Comparison of ENCODE assay signal across 31 cellular contexts in the genomic region with DNA sequence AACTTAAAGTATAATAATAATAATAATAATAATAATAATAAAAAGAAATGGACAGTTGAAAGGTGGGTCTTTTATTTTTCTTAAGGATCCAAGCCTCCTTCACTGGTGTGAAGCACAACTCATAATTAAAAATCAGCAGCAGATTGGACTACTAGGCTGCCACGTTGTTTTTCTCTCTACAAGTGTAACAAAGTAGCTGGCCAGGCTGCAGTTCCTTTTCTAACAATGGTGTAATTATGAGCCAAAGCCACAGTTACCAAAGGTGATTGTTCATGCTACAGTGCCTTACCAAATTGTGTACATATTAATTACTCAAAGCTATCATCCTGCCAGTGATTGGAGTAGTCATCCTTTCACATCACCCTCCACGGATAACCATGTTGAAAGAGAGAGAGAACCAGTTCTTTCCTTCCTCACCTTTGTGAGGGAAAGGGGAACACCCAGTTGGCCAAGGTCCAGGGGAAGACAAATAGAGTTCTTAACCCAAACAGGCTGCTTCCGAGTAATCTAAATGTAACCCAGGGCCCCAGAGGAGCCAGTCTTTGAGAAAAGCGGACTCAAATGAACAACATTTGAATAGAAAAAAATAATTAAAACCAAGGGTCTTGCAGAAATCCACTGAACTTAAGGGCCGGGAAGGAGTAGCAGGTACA.
A peak's percentile ranks its signal among the peaks of the same experiment; 100 is the strongest.
DNase-seq lines count a peak whose midpoint lies in the region; ATAC-seq and TF ChIP-seq lines count a peak whose summit lies in the region.
"Had no signal": no experiment of that assay in that cellular context is flagged by ENCODE, and none has a peak within 500 bp of the region (broad histone marks: within the 10 kb centered on the region; RNA-seq: fewer than 3 reads in every experiment).

No MANE protein-coding gene starts in this region.

- no peaks in the 10 kb centered on the region for H3K36me3 ChIP-seq in right atrium auricular region
- H3K36me3 ChIP-seq: adrenal gland; BLaER1 treated with 17β-estradiol and CSF1 and Interleukin-3, amounts not matched to agents 10 nM and 100 nM; left ventricle myocardium inferior; ovary; suprapubic skin had no signal

- DNase-seq in right atrium auricular region (ENCODE audit: low spot score) (peak; percentile 18), left cardiac atrium (no peak), NCI-H2029 (lab: John Stamatoyannopoulos, UW) (peak; percentile 59), NCI-H774 (lab: John Stamatoyannopoulos, UW) (peak; percentile 17), HCEC 1CT (no peak), UCSD-AML1 (lab: John Stamatoyannopoulos, UW; ENCODE audit: unreplicated experiment) (no peak), putamen (ENCODE audit: low spot score) (no peak)
- DNase-seq: activated CD4-positive, alpha-beta T cell treated with anti-CD3 and anti-CD28 coated beads, Interleukin-2, amount 10 ng/mL, durations not matched to agents 24 days and 14 days; activated CD8-positive, alpha-beta memory T cell treated with anti-CD3 and anti-CD28 coated beads, Interleukin-2, amount 10 ng/mL, durations not matched to agents 7 days and 5 days; activated naive CD4-positive, alpha-beta T cell treated with Interleukin-2 at 50 U/mL for 16 hours; activated T-cell treated with anti-CD3 and anti-CD28 coated beads, Interleukin-2, amount 50 U/mL, for 72 hours; adrenal gland; effector CD4-positive, alpha-beta T cell; erythroblast; foreskin keratinocyte; H9; immature natural killer cell; Kasumi-1; left ventricle myocardium inferior; midbrain; NCI-H524; ovary; right cardiac atrium; stimulated activated CD4-positive, alpha-beta T cell treated with anti-CD3 and anti-CD28 coated beads, Interleukin-4, amount 100 ng/mL, for 1 hour; stimulated activated naive B cell treated with anti-CD40 and anti-IgM and Interleukin-4, amounts not matched to agents 10 μg/mL and 1 μg/mL and 100 μg/mL, for 72 hours; T-helper 2 cell had no signal

- H3K27ac ChIP-seq in right atrium auricular region, result no peak overlapping the region
- H3K27ac ChIP-seq: adrenal gland; BLaER1 treated with 17β-estradiol and CSF1 and Interleukin-3, amounts not matched to agents 10 nM and 100 nM; foreskin keratinocyte; left ventricle myocardium inferior; ovary; RWPE1; suprapubic skin; VCaP had no signal

- H3K4me1 ChIP-seq in right atrium auricular region, result no peaks in the 10 kb centered on the region
- H3K4me1 ChIP-seq: adrenal gland; BLaER1 treated with 17β-estradiol and CSF1 and Interleukin-3, amounts not matched to agents 10 nM and 100 nM; foreskin keratinocyte; suprapubic skin had no signal

- no peak for ATAC-seq in left cardiac atrium
- ATAC-seq: activated CD8-positive, alpha-beta memory T cell treated with anti-CD3 and anti-CD28 coated beads, Interleukin-2, amount 10 ng/mL, durations not matched to agents 7 days and 5 days; activated T-cell treated with anti-CD3 and anti-CD28 coated beads, Interleukin-2, amount 50 U/mL, for 72 hours; foreskin keratinocyte; right cardiac atrium; SK-N-SH treated with all-trans-retinoic acid at 6 μM for 48 hours; stimulated activated naive B cell treated with anti-CD40 and anti-IgM and Interleukin-4, amounts not matched to agents 10 μg/mL and 1 μg/mL and 100 μg/mL, for 72 hours had no signal

- no peaks in the 10 kb centered on the region for H3K27me3 ChIP-seq in right atrium auricular region
- H3K27me3 ChIP-seq: BLaER1 treated with 17β-estradiol and CSF1 and Interleukin-3, amounts not matched to agents 10 nM and 100 nM; foreskin keratinocyte; ovary had no signal

- TF ChIP-seq CTCF in right atrium auricular region (IDR thresholded peaks at IDR 0.05), result no peak

- no peak overlapping the region for H3K4me3 ChIP-seq in right atrium auricular region
- H3K4me3 ChIP-seq: adrenal gland; BLaER1 treated with 17β-estradiol and CSF1 and Interleukin-3, amounts not matched to agents 10 nM and 100 nM; left ventricle myocardium inferior; ovary; suprapubic skin had no signal

- no peaks in the 10 kb centered on the region for H3K9me3 ChIP-seq in right atrium auricular region
- H3K9me3 ChIP-seq: adrenal gland, ovary had no signal

- intact Hi-C loops in left cardiac atrium (cut with DNase I), result no loop called here

Comparison
In these comparisons a context has a peak if more than half of its experiments do, and no peak if none do; other contexts are left out.
1. DNase-seq: peak in right atrium auricular region (single experiment), NCI-H2029 (single experiment) and NCI-H774 (single experiment); none in left cardiac atrium (single experiment), HCEC 1CT (single experiment), UCSD-AML1 (single experiment) and putamen (single experiment).